Comparison of ENCODE assay signal across 1 cellular context in the genomic region with DNA sequence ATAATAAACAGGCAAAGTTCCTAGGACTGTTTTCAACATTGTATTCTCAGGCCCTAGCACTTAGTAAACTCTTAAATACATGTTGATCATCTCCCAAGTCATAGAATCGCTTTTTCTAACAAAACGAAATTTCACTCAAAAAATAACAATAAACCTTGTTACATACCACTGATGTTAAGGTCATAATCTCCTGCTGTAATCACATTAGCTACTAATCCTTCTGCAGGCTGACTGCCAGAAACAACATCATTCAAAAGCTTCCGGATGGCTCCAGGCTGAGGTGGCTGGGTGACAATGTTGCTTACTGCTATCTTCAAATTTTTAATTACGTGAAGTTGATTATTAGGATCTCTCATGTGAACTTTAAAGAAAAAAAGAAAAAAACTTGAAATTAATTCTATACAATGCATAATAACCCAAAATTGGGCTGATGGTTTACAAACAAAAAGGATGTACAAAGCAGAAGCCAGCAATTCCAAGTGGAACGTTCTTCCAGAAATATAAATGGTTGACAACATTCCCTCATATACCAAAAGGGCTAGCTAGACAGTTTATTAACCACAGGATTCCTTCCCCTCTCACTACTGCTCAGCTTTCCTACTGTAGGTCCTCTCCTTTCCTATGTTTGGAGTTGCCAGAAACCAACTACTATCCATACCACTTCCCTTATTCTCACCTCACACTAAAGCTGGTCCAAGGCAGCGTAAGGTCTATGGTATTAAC.
TF ChIP-seq lines count a peak whose summit lies in the region.

No MANE protein-coding gene starts in this region.

TF ChIP-seq in GM23338, 12 proteins besides CTCF, POLR2A, EP300 and RAD21 (continued from another document):
- TF ChIP-seq STAT1 (IDR thresholded peaks at IDR 0.05; ENCODE audit: unreplicated experiment), result no peak
